Comparison of ENCODE assay signal across 8 cellular contexts in the genomic region with DNA sequence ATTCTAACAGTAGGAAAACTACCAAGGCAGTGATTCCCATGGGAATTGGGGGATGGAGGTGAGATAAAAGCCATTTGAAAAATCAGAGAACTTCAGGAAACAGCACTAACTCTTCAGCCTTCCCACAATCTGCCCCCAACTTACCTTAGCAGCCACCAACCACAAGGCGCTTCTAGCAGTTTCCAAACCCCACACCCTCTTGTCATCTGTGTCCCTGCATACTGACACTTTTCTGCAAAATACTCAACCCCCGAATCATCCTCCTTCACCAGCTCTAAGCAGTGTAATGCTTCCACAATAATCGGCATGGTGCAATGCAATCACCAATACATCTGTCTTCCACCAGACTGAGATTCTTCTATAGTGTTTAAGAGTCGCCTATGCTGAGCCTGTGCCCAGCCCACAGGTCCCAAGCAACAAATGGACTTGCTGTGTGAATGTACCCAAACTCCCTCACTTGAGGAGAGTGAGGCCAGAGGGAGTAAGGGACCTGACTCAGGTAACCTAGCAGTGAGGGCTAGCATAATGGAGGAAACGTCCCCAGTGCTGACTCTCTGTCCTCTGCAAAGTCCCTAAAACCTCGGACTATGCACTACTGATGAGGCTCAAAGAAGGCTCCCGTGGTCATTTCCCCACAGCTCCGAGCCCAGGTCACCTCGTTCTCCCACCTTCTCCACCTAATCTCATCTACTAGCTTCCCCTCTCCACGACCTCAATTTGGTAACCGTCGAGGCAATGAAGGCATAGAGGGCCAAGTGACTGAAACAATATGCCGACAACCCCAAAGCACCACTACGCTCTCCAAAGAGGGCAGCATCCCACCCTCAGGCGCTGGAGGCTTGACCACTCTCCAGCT. TPM values are rescaled to one million over a fixed set of nuclear protein-coding genes. Genes with fewer than 3 reads are reported as not detected.
DNase-seq lines count a peak whose midpoint lies in the region; ATAC-seq and TF ChIP-seq lines count a peak whose summit lies in the region.

No MANE protein-coding gene starts in this region.

- peaks cover 12% of the 10 kb centered on the region for H4K20me1 ChIP-seq in PC-9 (ENCODE audit: insufficient read depth)

- H2BK12ac ChIP-seq in neuronal stem cell (ENCODE audit: low read length) = no peak overlapping the region

- H2BK120ac ChIP-seq in neuronal stem cell (ENCODE audit: low read depth, low read length) = no peak overlapping the region

- DNase-seq in DMS53 (lab: John Stamatoyannopoulos, UW) (peak; percentile 36), DMS53 treated with DMSO at 0.1 percent for 48 hours (lab: John Stamatoyannopoulos, UW; ENCODE audit: unreplicated experiment) (no peak), PC-9 (no peak), endodermal cell (no peak), neuronal stem cell (ENCODE audit: low spot score) (no peak), cerebellar nuclear complex (lab: John Stamatoyannopoulos, UW) (no peak), NOMO-1 treated with DMSO at 0.1 percent for 48 hours (lab: John Stamatoyannopoulos, UW; ENCODE audit: unreplicated experiment) (no peak)

- H2AFZ ChIP-seq in PC-9 = peak overlapping the region; percentile 99
- peak overlapping the region; percentile 96 for H2AFZ ChIP-seq in neuronal stem cell (ENCODE audit: low read length)

- peaks cover 7% of the 10 kb centered on the region for H3K79me1 ChIP-seq in neuronal stem cell (ENCODE audit: low read depth, low read length)

- H3K79me2 ChIP-seq in PC-9 (ENCODE audit: low read depth) = peaks cover 40% of the 10 kb centered on the region

- POLR2A ChIA-PET in PC-9 (lab: Charles Lee; ENCODE audit: unreplicated experiment) = interaction anchor here (0.6 kb wide), 1 partner anchor 165 kb away, joined by 3 read pairs; no protein-coding TSS in a partner anchor

- TF ChIP-seq CTCF in PC-9 (conservative IDR thresholded peaks at IDR 0.05) = no peak
- no peak for TF ChIP-seq CTCF in endodermal cell (conservative IDR thresholded peaks at IDR 0.05)

- no peaks in the 10 kb centered on the region for H3K9me2 ChIP-seq in PC-9 (ENCODE audit: insufficient read depth)

- H3K4me1 ChIP-seq in PC-9 (replicated peaks; ENCODE audit: insufficient read depth) (peaks cover 14% of the 10 kb centered on the region), endodermal cell (ENCODE audit: control insufficient read depth, insufficient read depth, low read length) (no peaks in the 10 kb centered on the region), neuronal stem cell (ENCODE audit: control insufficient read depth in 2 of 2, insufficient read depth in 1 of 2, low read depth in 1 of 2, low read length in 2 of 2) (peaks cover 4 to 9% of the 10 kb centered on the region in 2 donors)

- peak overlapping the region; percentile 89 for H3K4me3 ChIP-seq in PC-9
- H3K4me3 ChIP-seq in endodermal cell (ENCODE audit: low read length) = peak overlapping the region; percentile 99
- peak overlapping the region; percentile 98 to 99 for H3K4me3 ChIP-seq in neuronal stem cell (ENCODE audit: low read length in 2 of 2)

- CTCF ChIA-PET in PC-9 (lab: Charles Lee) = interaction anchor here (0.7 to 2.0 kb wide), 4 partner anchors 9 to 142 kb away, joined by 3 to 21 read pairs (median 3); no protein-coding TSS in a partner anchor

- BruUV-seq in PC-9 (replicated peaks; lab: Mats Ljungman, UMichigan) = TSS peak; percentile 38

- H4K8ac ChIP-seq in neuronal stem cell (ENCODE audit: low read depth, low read length) = no peak overlapping the region

- H3K18ac ChIP-seq in neuronal stem cell (ENCODE audit: low read length) = peak overlapping the region; percentile 97

- peaks cover 29% of the 10 kb centered on the region for H3K36me3 Mint-ChIP-seq in endodermal cell (ENCODE audit: low read depth)

- H3K9ac ChIP-seq in endodermal cell (ENCODE audit: extremely low read depth, low read length, poor library complexity, severe bottlenecking) = peak overlapping the region; percentile 90
- H3K9ac ChIP-seq in neuronal stem cell (ENCODE audit: low read depth, low read length, poor library complexity) = peak overlapping the region; percentile 94

- H3K23ac ChIP-seq in neuronal stem cell (ENCODE audit: low read depth, low read length, poor library complexity) = peak overlapping the region; percentile 61

- peak overlapping the region; percentile 56 for H3K14ac ChIP-seq in neuronal stem cell (ENCODE audit: low read length)

- H3K27ac Mint-ChIP-seq in endodermal cell = peak overlapping the region; percentile 88

- H3K36me3 ChIP-seq in PC-9 (ENCODE audit: low read depth) (peaks cover 14% of the 10 kb centered on the region; the same call in 1 of the 2 replicates), endodermal cell (ENCODE audit: control insufficient read depth, insufficient read depth, low read length) (peaks cover 44% of the 10 kb centered on the region), neuronal stem cell (replicated peaks in 1 of 2; ENCODE audit: control insufficient read depth in 2 of 2, insufficient read depth in 2 of 2, low read length in 2 of 2) (peaks cover 20 to 51% of the 10 kb centered on the region in 2 donors)

- H2BK15ac ChIP-seq in neuronal stem cell (ENCODE audit: low read length) = no peak overlapping the region

- no peak for ATAC-seq in GM19351 (IDR thresholded peaks at IDR 0.05; ENCODE audit: unreplicated experiment)

- H3K27me3 ChIP-seq in PC-9 (ENCODE audit: insufficient read depth, low read depth) = no peaks in the 10 kb centered on the region
- H3K27me3 ChIP-seq in endodermal cell (ENCODE audit: control insufficient read depth, insufficient read depth, low read length, poor library complexity, severe bottlenecking) = peaks cover 5% of the 10 kb centered on the region
- H3K27me3 ChIP-seq in neuronal stem cell (ENCODE audit: control insufficient read depth in 3 of 3, insufficient read depth in 3 of 3, low read depth in 1 of 3, low read length in 3 of 3) = peaks cover 0 to 21% (median 3%) of the 10 kb centered on the region in 3 experiments

- H3K4me2 ChIP-seq in PC-9 (peak overlapping the region; percentile 95), neuronal stem cell (ENCODE audit: insufficient read depth, low read length, poor library complexity, severe bottlenecking) (peak overlapping the region; percentile 77)

- H3F3A ChIP-seq in PC-9 (ENCODE audit: insufficient read depth, low read depth) = no peaks in the 10 kb centered on the region; the same call in 1 of the 2 replicates

- H3K9me3 Mint-ChIP-seq in endodermal cell = no peaks in the 10 kb centered on the region

- no peak overlapping the region for H3K4ac ChIP-seq in neuronal stem cell (ENCODE audit: low read length)

- H3K9me3 ChIP-seq in PC-9 (ENCODE audit: insufficient read depth, low read depth) = no peaks in the 10 kb centered on the region
- H3K9me3 ChIP-seq in endodermal cell (ENCODE audit: control insufficient read depth, low read length) = no peaks in the 10 kb centered on the region
- H3K9me3 ChIP-seq in neuronal stem cell (replicated peaks in 1 of 2; ENCODE audit: control insufficient read depth in 2 of 2, insufficient read depth in 1 of 2, low read depth in 1 of 2, low read length in 2 of 2) = no peaks in the 10 kb centered on the region

- intact Hi-C loops in PC-9 (cut with micrococcal nuclease; ENCODE audit: unreplicated experiment) = no loop called here

- peaks cover 12% of the 10 kb centered on the region for H3K27me3 Mint-ChIP-seq in endodermal cell (ENCODE audit: insufficient read depth)

- H4K91ac ChIP-seq in neuronal stem cell (ENCODE audit: low read depth, low read length, poor library complexity) = peak overlapping the region; percentile 15

- H3K4me3 Mint-ChIP-seq in endodermal cell = peak overlapping the region; percentile 87

- H3K27ac ChIP-seq in PC-9 = peak overlapping the region; percentile 61
- H3K27ac ChIP-seq in endodermal cell (ENCODE audit: low read depth, low read length) = peak overlapping the region; percentile 94
- H3K27ac ChIP-seq in neuronal stem cell (replicated peaks; ENCODE audit: low read length) = no peak overlapping the region

- H2BK5ac ChIP-seq in neuronal stem cell (ENCODE audit: low read length) = peak overlapping the region; percentile 83

- 22 to 56% methylated on average over 5 to 15 of the region's 15 CpGs for WGBS in endodermal cell (ENCODE audit: insufficient coverage in 1 of 2, insufficient read length in 1 of 2), 2 experiments
- whole genome bisulfite sequencing in neuronal stem cell (ENCODE audit: extremely low coverage in 2 of 2, insufficient read length in 2 of 2, insufficient replicate concordance in 1 of 2), 2 donors = no CpG with 5 or more reads among the region's 15 CpGs

- peak overlapping the region; percentile 79 for H2AK5ac ChIP-seq in neuronal stem cell (ENCODE audit: low read depth, low read length)

- peaks cover 16% of the 10 kb centered on the region for H3K4me1 Mint-ChIP-seq in endodermal cell

RNA-seq across cellular contexts. Expression of gene DYNC1LI2, which starts 0.9 kb away (rescaled TPM):
- total RNA-seq in PC-9 (2021) (92.7 and 109 TPM in 2 replicates), endodermal cell (10 to 100 TPM; 89.5 to 95.9 TPM)
- 87.1 TPM for polyA plus RNA-seq in endodermal cell (2013, experiment 1 of 2)
- 74.4 TPM for polyA plus RNA-seq in endodermal cell (2013, experiment 2 of 2)
- 154 TPM for polyA plus RNA-seq in neuronal stem cell (2013, experiment 1 of 2)
- 164 TPM for polyA plus RNA-seq in neuronal stem cell (2013, experiment 2 of 2)

RNA-seq across cellular contexts. Expression of gene TERB1, which starts 50.9 kb away (rescaled TPM):
- 0.75 TPM in 1 of 2 replicates, not detected in the other for total RNA-seq in PC-9 (2021)
- total RNA-seq in endodermal cell = not detected
- not detected for polyA plus RNA-seq in endodermal cell (2013, experiment 1 of 2)
- polyA plus RNA-seq in endodermal cell (2013, experiment 2 of 2) = not detected
- polyA plus RNA-seq in neuronal stem cell (2013, experiment 1 of 2) = not detected
- not detected for polyA plus RNA-seq in neuronal stem cell (2013, experiment 2 of 2)

RNA-seq across cellular contexts. Expression of gene CMTM4, which starts 54.0 kb away (rescaled TPM):
- total RNA-seq in PC-9 (2021) (81.3 and 105 TPM in 2 replicates), endodermal cell (10 to 100 TPM; 68.2 to 76.2 TPM)
- polyA plus RNA-seq in endodermal cell (2013, experiment 1 of 2) = 34.3 TPM
- 30.7 TPM for polyA plus RNA-seq in endodermal cell (2013, experiment 2 of 2)
- polyA plus RNA-seq in neuronal stem cell (2013, experiment 1 of 2) = 17.4 TPM
- 17.4 TPM for polyA plus RNA-seq in neuronal stem cell (2013, experiment 2 of 2)
